8 cellular contexts compared by ENCODE assay signal in genomic region chr11:33773399-33774355, GRCh38. TPM values are rescaled to one million over a fixed set of nuclear protein-coding genes. Genes with fewer than 3 reads are reported as not detected.
DNase-seq lines count a peak whose midpoint lies in the region; ATAC-seq and TF ChIP-seq lines count a peak whose summit lies in the region.

No MANE protein-coding gene starts in this region.

- peaks cover 4% of the 10 kb centered on the region; the same call in 1 of the 2 replicates for H3F3A ChIP-seq in DOHH2 (ENCODE audit: control insufficient read depth, insufficient read depth)

- peak overlapping the region; percentile 92 for H3K4me3 Mint-ChIP-seq in activated CD4-positive, alpha-beta T cell treated with anti-CD3 and anti-CD28 coated beads, Interleukin-2, amount 10 ng/mL, durations not matched to agents 7 days and 5 days
- peak overlapping the region; percentile 89 to 98 for H3K4me3 Mint-ChIP-seq in effector memory CD8-positive, alpha-beta T cell
- H3K4me3 Mint-ChIP-seq in mesothelial cell of epicardium, result peak overlapping the region; percentile 87

- no peaks in the 10 kb centered on the region for H3K9me3 Mint-ChIP-seq in activated CD4-positive, alpha-beta T cell treated with anti-CD3 and anti-CD28 coated beads, Interleukin-2, amount 10 ng/mL, durations not matched to agents 7 days and 5 days
- H3K9me3 Mint-ChIP-seq in effector memory CD8-positive, alpha-beta T cell, result no peaks in the 10 kb centered on the region
- H3K9me3 Mint-ChIP-seq in mesothelial cell of epicardium, result no peaks in the 10 kb centered on the region

- H3K4me2 ChIP-seq in DOHH2 (ENCODE audit: low read length), result peak overlapping the region; percentile 81

- H3K4me1 ChIP-seq in DOHH2 (ENCODE audit: control insufficient read depth, low read length), result peaks cover 39% of the 10 kb centered on the region
- peaks cover 0 to 34% (median 29%) of the 10 kb centered on the region in 5 donors for H3K4me1 ChIP-seq in subcutaneous abdominal adipose tissue (ENCODE audit: control insufficient read depth in 5 of 5, insufficient read depth in 5 of 5, low read length in 5 of 5)

- peaks cover 22% of the 10 kb centered on the region for H3K27me3 Mint-ChIP-seq in activated CD4-positive, alpha-beta T cell treated with anti-CD3 and anti-CD28 coated beads, Interleukin-2, amount 10 ng/mL, durations not matched to agents 7 days and 5 days
- H3K27me3 Mint-ChIP-seq in effector memory CD8-positive, alpha-beta T cell, result peaks cover 0 to 8% of the 10 kb centered on the region in 2 donors
- H3K27me3 Mint-ChIP-seq in mesothelial cell of epicardium (ENCODE audit: low read depth), result peaks cover 23% of the 10 kb centered on the region

- H3K36me3 ChIP-seq in DOHH2 (ENCODE audit: control insufficient read depth, low read length), result peaks cover 3% of the 10 kb centered on the region
- H3K36me3 ChIP-seq in subcutaneous abdominal adipose tissue (ENCODE audit: control insufficient read depth in 5 of 5, insufficient read depth in 5 of 5, low read length in 5 of 5), result peaks cover 9 to 14% (median 12%) of the 10 kb centered on the region in 5 donors

- peaks cover 17% of the 10 kb centered on the region for H3K36me3 Mint-ChIP-seq in activated CD4-positive, alpha-beta T cell treated with anti-CD3 and anti-CD28 coated beads, Interleukin-2, amount 10 ng/mL, durations not matched to agents 7 days and 5 days (ENCODE audit: low read depth)
- H3K36me3 Mint-ChIP-seq in effector memory CD8-positive, alpha-beta T cell (ENCODE audit: insufficient read depth), result peaks cover 16% of the 10 kb centered on the region
- H3K36me3 Mint-ChIP-seq in mesothelial cell of epicardium, result peaks cover 7% of the 10 kb centered on the region

- no peak overlapping the region for H3K27ac ChIP-seq in DOHH2 (ENCODE audit: low read depth, low read length)
- H3K27ac ChIP-seq in subcutaneous abdominal adipose tissue (ENCODE audit: low read depth, low read length), result peak overlapping the region; percentile 74

- POLR2A ChIA-PET in activated CD4-positive, alpha-beta T cell treated with anti-CD3 and anti-CD28 coated beads, Interleukin-2, amount 10 ng/mL, durations not matched to agents 7 days and 5 days (lab: Charles Lee), result interaction anchor here (0.6 kb wide), 1 partner anchor 73 kb away, joined by 3 read pairs; no protein-coding TSS in a partner anchor

- H3K9me3 ChIP-seq in DOHH2 (ENCODE audit: control insufficient read depth, insufficient read depth, low read length) (no peaks in the 10 kb centered on the region), subcutaneous abdominal adipose tissue (ENCODE audit: control insufficient read depth in 5 of 5, low read length in 5 of 5) (no peaks in the 10 kb centered on the region)

- H3K4me1 Mint-ChIP-seq in activated CD4-positive, alpha-beta T cell treated with anti-CD3 and anti-CD28 coated beads, Interleukin-2, amount 10 ng/mL, durations not matched to agents 7 days and 5 days, result peaks cover 30% of the 10 kb centered on the region
- H3K4me1 Mint-ChIP-seq in effector memory CD8-positive, alpha-beta T cell (ENCODE audit: low read depth in 2 of 2), result peaks cover 24 to 47% of the 10 kb centered on the region in 2 donors
- peaks cover 27% of the 10 kb centered on the region for H3K4me1 Mint-ChIP-seq in mesothelial cell of epicardium

- peaks cover 29% of the 10 kb centered on the region for H3K79me2 ChIP-seq in DOHH2 (ENCODE audit: control insufficient read depth, low read length)

- CTCF ChIA-PET in activated CD4-positive, alpha-beta T cell treated with anti-CD3 and anti-CD28 coated beads, Interleukin-2, amount 10 ng/mL, durations not matched to agents 7 days and 5 days (lab: Charles Lee), result interaction anchor here (1.0 to 2.0 kb wide), 5 partner anchors 13 to 82 kb away, joined by 3 to 5 read pairs (median 4); partner anchors contain the start of gene CD59

- peaks cover 26% of the 10 kb centered on the region for H3K27me3 ChIP-seq in DOHH2 (ENCODE audit: control insufficient read depth, low read length)
- H3K27me3 ChIP-seq in subcutaneous abdominal adipose tissue (ENCODE audit: control insufficient read depth in 5 of 5, insufficient read depth in 4 of 5, low read length in 5 of 5), result peaks cover 0 to 7% (median 5%) of the 10 kb centered on the region in 5 donors

- 0 out of 2 replicates have a peak, but pooled peaks cover 3% of the 10 kb centered on the region for H4K20me1 ChIP-seq in DOHH2 (ENCODE audit: control insufficient read depth, insufficient read depth, low read depth, low read length)

- DNase-seq in HuH-7 (ENCODE audit: low spot score) (peak; percentile 20), mesothelial cell of epicardium (ENCODE audit: low spot score in 2 of 2, unreplicated experiment in 2 of 2) (peak in 1 of 2 experiments; percentile 23), NCI-H1092 treated with DMSO at 0.1 percent for 48 hours (lab: John Stamatoyannopoulos, UW) (no peak)
- peak; percentile 63 for DNase-seq in activated CD4-positive, alpha-beta T cell treated with anti-CD3 and anti-CD28 coated beads, Interleukin-2, amount 10 ng/mL, durations not matched to agents 7 days and 5 days
- peak; percentile 24 to 41 (median 25) for DNase-seq in effector memory CD8-positive, alpha-beta T cell

- peak; percentile 19 for TF ChIP-seq CTCF in DOHH2 (IDR thresholded peaks at IDR 0.05; ENCODE audit: low read depth, low read length, poor library complexity, severe bottlenecking)
- TF ChIP-seq CTCF in mesothelial cell of epicardium (IDR thresholded peaks at IDR 0.05; ENCODE audit: unreplicated experiment), result no peak

- H3K9ac ChIP-seq in subcutaneous abdominal adipose tissue (ENCODE audit: low read length in 5 of 5), result peak overlapping the region; percentile 48 to 87 (median 76)

- H3K27ac Mint-ChIP-seq in activated CD4-positive, alpha-beta T cell treated with anti-CD3 and anti-CD28 coated beads, Interleukin-2, amount 10 ng/mL, durations not matched to agents 7 days and 5 days, result peak overlapping the region; percentile 95
- H3K27ac Mint-ChIP-seq in effector memory CD8-positive, alpha-beta T cell, result peak overlapping the region; percentile 96 to 98
- peak overlapping the region; percentile 94 for H3K27ac Mint-ChIP-seq in mesothelial cell of epicardium

- no peaks in the 10 kb centered on the region for H3K9me2 ChIP-seq in DOHH2 (replicated peaks; ENCODE audit: control insufficient read depth, low read length)

- ATAC-seq in GM21528 (IDR thresholded peaks at IDR 0.05; ENCODE audit: low FRiP score, unreplicated experiment), result peak; percentile 46
- ATAC-seq in effector memory CD8-positive, alpha-beta T cell (replicated peaks), result peak; percentile 73

- peak overlapping the region; percentile 95 for H3K4me3 ChIP-seq in DOHH2 (ENCODE audit: low read length)
- peak overlapping the region; percentile 80 to 95 (median 86) for H3K4me3 ChIP-seq in subcutaneous abdominal adipose tissue (ENCODE audit: low read depth in 1 of 5, low read length in 5 of 5)

RNA-seq across cellular contexts. Expression of gene FBXO3, which starts 0.6 kb away (rescaled TPM):
- total RNA-seq in activated CD4-positive, alpha-beta T cell treated with anti-CD3 and anti-CD28 coated beads, Interleukin-2, amount 10 ng/mL, durations not matched to agents 7 days and 5 days, result 10 to 100 TPM; 22.7 to 24.2 TPM
- total RNA-seq in mesothelial cell of epicardium, result 28.7 to 29.3 TPM (median 28.9 TPM) in 3 replicates

RNA-seq across cellular contexts. Expression of gene CD59, which starts 37.5 kb away (rescaled TPM):
- 10 to 100 TPM; 97.2 to 97.4 TPM for total RNA-seq in activated CD4-positive, alpha-beta T cell treated with anti-CD3 and anti-CD28 coated beads, Interleukin-2, amount 10 ng/mL, durations not matched to agents 7 days and 5 days
- total RNA-seq in mesothelial cell of epicardium, result 162 to 176 TPM (median 171 TPM) in 3 replicates
